Comparison of ENCODE assay signal across 15 cellular contexts in the genomic region with DNA sequence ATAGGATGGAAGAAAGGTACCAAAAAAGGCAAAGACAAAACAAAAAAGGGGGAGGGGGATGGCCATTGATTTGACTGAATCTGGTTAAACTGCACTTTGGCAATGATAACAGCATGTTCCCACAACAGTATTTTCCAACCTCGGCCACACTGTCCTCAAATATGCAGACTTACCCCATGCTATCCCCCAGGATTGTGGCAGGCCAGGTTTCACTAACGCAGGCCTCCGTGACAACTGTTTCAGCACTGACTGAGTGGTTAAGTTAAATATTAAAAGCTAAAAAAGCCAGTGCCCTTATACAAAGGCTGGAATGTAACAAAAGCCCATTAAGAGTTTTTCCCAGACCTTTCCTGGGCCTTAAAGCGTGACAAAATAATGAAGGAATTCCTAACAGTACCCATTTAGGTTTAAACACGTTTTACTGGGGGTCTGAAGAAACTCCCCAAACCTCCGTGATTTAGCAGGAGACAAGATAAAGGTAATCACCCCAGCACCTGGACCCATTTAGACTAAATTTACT.
"Had no signal": no experiment of that assay in that cellular context is flagged by ENCODE, and none has a peak within 500 bp of the region (broad histone marks: within the 10 kb centered on the region; RNA-seq: fewer than 3 reads in every experiment).

No MANE protein-coding gene starts in this region.

- H3K4me3 Mint-ChIP-seq: activated CD4-positive, alpha-beta T cell treated with anti-CD3 and anti-CD28 coated beads, Interleukin-2, amount 10 ng/mL, durations not matched to agents 24 days and 14 days; activated CD8-positive, alpha-beta T cell treated with anti-CD3 and anti-CD28 coated beads for 36 hours; activated naive CD4-positive, alpha-beta T cell treated with anti-CD3 and anti-CD28 coated beads, Interleukin-2, amount 50 U/mL, for 24 hours; activated T-cell treated with anti-CD3 and anti-CD28 coated beads, Interleukin-2, amount 50 U/mL, for 24 hours; memory B cell; naive thymus-derived CD4-positive, alpha-beta T cell; stimulated activated naive B cell treated with anti-CD40 and anti-IgM and Interleukin-4, amounts not matched to agents 10 μg/mL and 1 μg/mL and 100 μg/mL, for 72 hours had no signal

- H3K9me3 Mint-ChIP-seq: activated CD4-positive, alpha-beta T cell treated with anti-CD3 and anti-CD28 coated beads, Interleukin-2, amount 10 ng/mL, durations not matched to agents 24 days and 14 days; activated CD8-positive, alpha-beta T cell treated with anti-CD3 and anti-CD28 coated beads for 36 hours; activated naive CD4-positive, alpha-beta T cell treated with anti-CD3 and anti-CD28 coated beads, Interleukin-2, amount 50 U/mL, for 24 hours; activated T-cell treated with anti-CD3 and anti-CD28 coated beads, Interleukin-2, amount 50 U/mL, for 24 hours; memory B cell; stimulated activated naive B cell treated with anti-CD40 and anti-IgM and Interleukin-4, amounts not matched to agents 10 μg/mL and 1 μg/mL and 100 μg/mL, for 72 hours had no signal

- H3K27me3 Mint-ChIP-seq: activated CD4-positive, alpha-beta T cell treated with anti-CD3 and anti-CD28 coated beads, Interleukin-2, amount 10 ng/mL, durations not matched to agents 24 days and 14 days; activated T-cell treated with anti-CD3 and anti-CD28 coated beads, Interleukin-2, amount 50 U/mL, for 24 hours; stimulated activated naive B cell treated with anti-CD40 and anti-IgM and Interleukin-4, amounts not matched to agents 10 μg/mL and 1 μg/mL and 100 μg/mL, for 72 hours had no signal

- H3K27ac Mint-ChIP-seq: activated CD4-positive, alpha-beta T cell treated with anti-CD3 and anti-CD28 coated beads, Interleukin-2, amount 10 ng/mL, durations not matched to agents 24 days and 14 days; activated CD8-positive, alpha-beta T cell treated with anti-CD3 and anti-CD28 coated beads for 36 hours; activated naive CD4-positive, alpha-beta T cell treated with anti-CD3 and anti-CD28 coated beads, Interleukin-2, amount 50 U/mL, for 24 hours; activated T-cell treated with anti-CD3 and anti-CD28 coated beads, Interleukin-2, amount 50 U/mL, for 24 hours; memory B cell; naive thymus-derived CD4-positive, alpha-beta T cell; stimulated activated naive B cell treated with anti-CD40 and anti-IgM and Interleukin-4, amounts not matched to agents 10 μg/mL and 1 μg/mL and 100 μg/mL, for 72 hours had no signal

- H3K36me3 Mint-ChIP-seq: activated naive CD4-positive, alpha-beta T cell treated with anti-CD3 and anti-CD28 coated beads, Interleukin-2, amount 50 U/mL, for 24 hours; memory B cell; naive thymus-derived CD4-positive, alpha-beta T cell; stimulated activated naive B cell treated with anti-CD40 and anti-IgM and Interleukin-4, amounts not matched to agents 10 μg/mL and 1 μg/mL and 100 μg/mL, for 72 hours had no signal

- DNase-seq: activated CD4-positive, alpha-beta T cell treated with anti-CD3 and anti-CD28 coated beads, Interleukin-2, amount 10 ng/mL, durations not matched to agents 24 days and 14 days; activated CD8-positive, alpha-beta T cell treated with anti-CD3 and anti-CD28 coated beads for 36 hours; activated effector memory CD4-positive, alpha-beta T cell treated with Interleukin-2 at 50 U/mL for 16 hours; activated T-cell treated with anti-CD3 and anti-CD28 coated beads, Interleukin-2, amount 50 U/mL, for 24 hours; dorsolateral prefrontal cortex; foreskin fibroblast; hippocampal formation; mucosa of descending colon; naive thymus-derived CD4-positive, alpha-beta T cell; pancreas; stimulated activated naive B cell treated with anti-CD40 and anti-IgM and Interleukin-4, amounts not matched to agents 10 μg/mL and 1 μg/mL and 100 μg/mL, for 72 hours; T1000; upper lobe of right lung had no signal

- H3K4me1 Mint-ChIP-seq: activated CD4-positive, alpha-beta T cell treated with anti-CD3 and anti-CD28 coated beads, Interleukin-2, amount 10 ng/mL, durations not matched to agents 24 days and 14 days; activated naive CD4-positive, alpha-beta T cell treated with anti-CD3 and anti-CD28 coated beads, Interleukin-2, amount 50 U/mL, for 24 hours; memory B cell; naive thymus-derived CD4-positive, alpha-beta T cell; stimulated activated naive B cell treated with anti-CD40 and anti-IgM and Interleukin-4, amounts not matched to agents 10 μg/mL and 1 μg/mL and 100 μg/mL, for 72 hours had no signal
